In the genomic region with DNA sequence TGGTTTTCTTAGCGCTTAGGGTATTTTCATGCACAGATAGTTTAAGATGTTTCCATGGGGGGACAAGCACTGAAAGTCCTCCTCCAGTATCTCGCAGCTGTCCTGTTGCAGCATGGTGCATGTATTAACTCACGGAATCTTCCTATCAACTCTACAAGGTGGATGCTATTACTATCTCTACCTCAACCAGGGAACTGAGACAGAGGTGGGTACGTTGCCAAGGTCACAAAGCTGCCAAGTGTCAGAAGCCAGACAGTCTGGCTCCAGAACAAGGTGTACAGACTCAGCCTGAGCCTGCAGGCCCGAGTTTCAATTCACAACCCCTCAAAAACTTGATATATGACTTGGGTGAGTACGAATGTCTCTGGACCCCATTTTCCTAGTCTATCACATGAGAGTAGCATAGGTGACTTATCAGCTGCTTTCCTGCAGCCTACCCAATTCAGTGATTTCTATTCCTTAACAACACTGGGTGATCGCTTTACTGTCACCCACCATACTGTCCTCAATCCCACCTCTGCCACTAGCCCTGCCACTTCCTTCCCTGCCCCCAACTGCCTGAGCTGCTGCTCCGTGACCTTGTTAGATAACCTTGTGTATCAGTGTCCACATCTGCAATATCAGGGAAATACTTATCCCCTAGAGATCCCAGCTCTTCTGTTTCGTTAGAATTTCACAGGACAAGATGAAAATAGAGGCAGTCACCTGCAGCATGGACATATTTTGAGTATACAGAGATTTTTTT, we compare ENCODE assay signal across 17 cellular contexts.
"Had no signal": no experiment of that assay in that cellular context is flagged by ENCODE, and none has a peak within 500 bp of the region (broad histone marks: within the 10 kb centered on the region; RNA-seq: fewer than 3 reads in every experiment).

No MANE protein-coding gene starts in this region.

- H3K27ac ChIP-seq: hepatocyte, tibial nerve, vagina had no signal

- H3K4me3 ChIP-seq: hepatocyte, tibial nerve, vagina had no signal

- H3K27me3 ChIP-seq: hepatocyte, tibial nerve, vagina had no signal

- H3K4me1 ChIP-seq: tibial nerve, vagina had no signal

- DNase-seq: activated CD4-positive, alpha-beta T cell treated with anti-CD3 and anti-CD28 coated beads, Interleukin-2, amount 10 ng/mL, durations not matched to agents 7 days and 5 days; activated CD4-positive, CD25-positive, alpha-beta regulatory T cell; activated CD8-positive, alpha-beta memory T cell treated with anti-CD3 and anti-CD28 coated beads for 24 hours; activated naive CD4-positive, alpha-beta T cell treated with anti-CD3 and anti-CD28 coated beads for 36 hours; cortex of kidney; effector memory CD8-positive, alpha-beta T cell; erythroblast; mammary epithelial cell; occipital lobe; stimulated activated CD4-positive, alpha-beta T cell treated with anti-CD3 and anti-CD28 coated beads, Interleukin-15, amount 100 ng/mL, for 24 hours; stimulated activated CD4-positive, alpha-beta T cell treated with anti-CD3 and anti-CD28 coated beads, Interleukin-4, amount 100 ng/mL, for 24 hours; T-helper 17 cell had no signal

- H3K9me3 ChIP-seq: tibial nerve, vagina had no signal

- ATAC-seq: activated T-helper 17 cell treated with anti-CD3 and anti-CD28 coated beads, Interleukin-2, amount 50 U/mL, for 72 hours; effector memory CD8-positive, alpha-beta T cell; natural killer cell treated with Interleukin-12 subunit alpha and Interleukin-12 subunit beta and Interleukin-15 and Interleukin-18, amount 100 ng/mL, for 72 hours; T-helper 17 cell had no signal
